ENCODE assay signal across 18 cellular contexts in genomic region chrX:132837971-132838370, GRCh38.
"Had no signal": no experiment of that assay in that cellular context is flagged by ENCODE, and none has a peak within 500 bp of the region (broad histone marks: within the 10 kb centered on the region; RNA-seq: fewer than 3 reads in every experiment).

No MANE protein-coding gene starts in this region.

- ATAC-seq: activated naive CD4-positive, alpha-beta T cell treated with anti-CD3 and anti-CD28 coated beads, Interleukin-2, amount 50 U/mL, for 72 hours; esophagus mucosa; left lobe of liver; natural killer cell treated with Interleukin-12 subunit alpha and Interleukin-12 subunit beta and Interleukin-15 and Interleukin-18, amount 100 ng/mL, for 72 hours; stimulated activated memory B cell treated with anti-CD40 and anti-IgM and Interleukin-4, amounts not matched to agents 10 μg/mL and 1 μg/mL and 100 μg/mL, for 72 hours had no signal

- H3K27ac ChIP-seq: breast epithelium, dorsolateral prefrontal cortex, tibial nerve had no signal

- H3K9me3 ChIP-seq: breast epithelium, tibial nerve had no signal

- H3K4me1 ChIP-seq: breast epithelium, tibial nerve had no signal

- H3K4me3 ChIP-seq: breast epithelium, dorsolateral prefrontal cortex, tibial nerve had no signal

- DNase-seq: activated B cell treated with CpG ODN at 0.5 μM for 24 hours; activated CD4-positive, alpha-beta T cell treated with anti-CD3 and anti-CD28 coated beads, Interleukin-2, amount 50 U/mL, for 1 hour; activated effector memory CD4-positive, alpha-beta T cell treated with anti-CD3 and anti-CD28 coated beads, Interleukin-2, amount 50 U/mL, for 16 hours; activated T-cell treated with anti-CD3 and anti-CD28 coated beads for 4 hours; dorsolateral prefrontal cortex; foreskin fibroblast; glutamatergic neuron; mammary epithelial cell; retina; small intestine; T-helper 2 cell had no signal

- H3K36me3 ChIP-seq: breast epithelium, tibial nerve had no signal
